9 cellular contexts compared by ENCODE assay signal in the genomic region with DNA sequence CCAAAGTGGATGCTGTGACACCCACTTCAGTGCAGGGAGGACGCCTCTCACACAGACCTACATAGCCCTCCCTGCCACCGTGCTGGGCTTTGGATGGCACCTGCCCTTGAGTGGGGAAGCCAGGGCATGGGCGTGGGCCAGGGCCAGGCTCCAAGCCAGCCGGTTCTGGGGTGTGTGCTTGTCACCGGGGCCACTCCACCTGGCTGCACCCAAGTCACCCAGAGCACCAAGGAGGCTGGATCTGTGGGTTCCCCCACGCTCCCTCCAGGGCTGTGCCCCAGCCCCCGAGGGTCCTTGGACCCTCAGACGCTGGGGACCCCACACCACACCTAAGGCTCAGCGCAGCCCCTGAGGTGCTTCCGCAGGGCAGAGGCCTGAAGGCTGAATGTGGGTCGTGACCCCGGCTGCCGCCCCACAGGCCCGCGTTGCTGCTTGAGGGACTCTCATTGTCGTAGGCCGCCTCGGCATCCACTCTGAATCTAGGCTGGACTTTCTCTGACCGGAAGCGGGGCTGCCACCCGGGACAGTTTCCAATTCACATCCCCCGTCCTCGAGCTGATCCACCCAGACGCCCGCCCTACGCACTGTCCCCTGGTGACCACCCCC. TPM values are rescaled to one million over a fixed set of nuclear protein-coding genes. Genes with fewer than 3 reads are reported as not detected.
DNase-seq lines count a peak whose midpoint lies in the region; ATAC-seq and TF ChIP-seq lines count a peak whose summit lies in the region.
"Had no signal": no experiment of that assay in that cellular context is flagged by ENCODE, and none has a peak within 500 bp of the region (broad histone marks: within the 10 kb centered on the region; RNA-seq: fewer than 3 reads in every experiment).

No MANE protein-coding gene starts in this region.

- H3K4me3 ChIP-seq in mesenchymal stem cell (ENCODE audit: insufficient read depth in 1 of 2, low read depth in 1 of 2, low read length in 2 of 2) (peak overlapping the region; percentile 64 to 93), uterus (peak overlapping the region; percentile 68 to 70)

- peak overlapping the region; percentile 45 for H4K91ac ChIP-seq in mesenchymal stem cell (ENCODE audit: low read length)

- H3K79me1 ChIP-seq in mesenchymal stem cell (replicated peaks; ENCODE audit: low read length, poor library complexity, severe bottlenecking), result peaks cover 3% of the 10 kb centered on the region

- no peak overlapping the region for H2AFZ ChIP-seq in mesenchymal stem cell (ENCODE audit: low read depth, low read length)

- peaks cover 29 to 41% of the 10 kb centered on the region in 2 experiments for H3K36me3 ChIP-seq in mesenchymal stem cell (ENCODE audit: control insufficient read depth in 1 of 2, insufficient read depth in 2 of 2, low read depth in 1 of 2, low read length in 2 of 2)
- H3K36me3 ChIP-seq in uterus, result no peaks in the 10 kb centered on the region
- H3K36me3 ChIP-seq: right lobe of liver had no signal

- peak overlapping the region; percentile 30 for H2AK5ac ChIP-seq in mesenchymal stem cell (ENCODE audit: low read length, severe bottlenecking)

- H2BK5ac ChIP-seq in mesenchymal stem cell (ENCODE audit: low read depth, low read length, poor library complexity, severe bottlenecking), result no peak overlapping the region

- H3K4me1 ChIP-seq in mesenchymal stem cell (ENCODE audit: control insufficient read depth, insufficient read depth, low read depth, low read length), result peaks cover 82% of the 10 kb centered on the region
- peaks cover 5 to 24% of the 10 kb centered on the region in 2 donors for H3K4me1 ChIP-seq in uterus
- H3K4me1 ChIP-seq: right lobe of liver had no signal

- peak overlapping the region; percentile 72 for H3K4me2 ChIP-seq in mesenchymal stem cell (ENCODE audit: low read length, poor library complexity, severe bottlenecking)

- H3K27me3 ChIP-seq in mesenchymal stem cell (ENCODE audit: control insufficient read depth in 1 of 2, insufficient read depth in 1 of 2, low read length in 2 of 2) (no peaks in the 10 kb centered on the region), uterus (no peaks in the 10 kb centered on the region)

- H2BK120ac ChIP-seq in mesenchymal stem cell (ENCODE audit: low read depth, low read length), result no peak overlapping the region

- H2BK12ac ChIP-seq in mesenchymal stem cell (ENCODE audit: low read length in 2 of 2), result peak overlapping the region in 1 of 2 experiments; percentile 72

- H3K9me3 ChIP-seq in mesenchymal stem cell (ENCODE audit: control insufficient read depth, low read length) (no peaks in the 10 kb centered on the region), uterus (no peaks in the 10 kb centered on the region)
- H3K9me3 ChIP-seq: right lobe of liver had no signal

- peak overlapping the region in 1 of 2 experiments; percentile 50 for H3K23ac ChIP-seq in mesenchymal stem cell (ENCODE audit: low read length in 2 of 2)

- H3K14ac ChIP-seq in mesenchymal stem cell (ENCODE audit: low read length in 2 of 2), result no peak overlapping the region

- peak overlapping the region in 1 of 2 experiments; percentile 70 for H3K4ac ChIP-seq in mesenchymal stem cell (ENCODE audit: low read depth in 1 of 2, low read length in 2 of 2)

- H2BK15ac ChIP-seq in mesenchymal stem cell (ENCODE audit: low read depth, poor library complexity, severe bottlenecking), result no peak overlapping the region

- no peak overlapping the region for H4K8ac ChIP-seq in mesenchymal stem cell (ENCODE audit: low read length)

- peak overlapping the region in 1 of 2 experiments; percentile 61 for H3K18ac ChIP-seq in mesenchymal stem cell (ENCODE audit: low read depth in 1 of 2, low read length in 2 of 2)

- WGBS in mesenchymal stem cell, result 80% methylated on average over 26 of the region's 26 CpGs

- ATAC-seq in Right ventricle myocardium inferior, result no peak
- no peak for ATAC-seq in left cardiac atrium
- ATAC-seq: activated CD4-positive, alpha-beta T cell treated with anti-CD3 and anti-CD28 coated beads for 36 hours; right lobe of liver had no signal

- DNase-seq in Right ventricle myocardium inferior (ENCODE audit: missing footprints), result peak; percentile 59
- no peak for DNase-seq in left cardiac atrium
- DNase-seq in mesenchymal stem cell, result peak; percentile 35
- DNase-seq in uterus, result no peak
- no peak for DNase-seq in SIG-M5 treated with dmso at 0.1 percent for 504 hours (lab: John Stamatoyannopoulos, UW; ENCODE audit: unreplicated experiment)
- DNase-seq in activated CD4-positive, CD25-positive, alpha-beta regulatory T cell treated with anti-CD3 and anti-CD28 coated beads, Interleukin-2, amount 50 U/mL, for 72 hours, result no peak
- DNase-seq: activated CD4-positive, alpha-beta T cell treated with anti-CD3 and anti-CD28 coated beads for 36 hours had no signal

- H3K9ac ChIP-seq in mesenchymal stem cell (ENCODE audit: low read length), result peak overlapping the region; percentile 97

- intact Hi-C loops in Right ventricle myocardium inferior (cut with DNase I) (no loop called here), left cardiac atrium (cut with DNase I) (no loop called here), uterus (cut with DNase I; ENCODE audit: low total_unique reads) (loop anchor here (10.0 kb wide), 1 partner anchor 52 kb away; a partner anchor contains a TSS)

- TF ChIP-seq POLR2A in uterus (IDR thresholded peaks at IDR 0.05), result no peak

- no peak for TF ChIP-seq CTCF in uterus (IDR thresholded peaks at IDR 0.05)

- H3K27ac ChIP-seq in mesenchymal stem cell (ENCODE audit: low read length, poor library complexity, severe bottlenecking) (peak overlapping the region; percentile 98), uterus (peak overlapping the region; percentile 96)

RNA-seq across cellular contexts. Expression of a gene that starts 1.5 kb away (rescaled TPM):
- total RNA-seq in Right ventricle myocardium inferior (21.8 TPM), left cardiac atrium (10 to 100 TPM; 38.3 to 44.3 TPM), uterus (100 to 1,000 TPM in 2 of 4 donors, 10 to 100 TPM in 2; 86.1 to 143 (median 117) TPM)
- 282 TPM for polyA plus RNA-seq in mesenchymal stem cell (2013, experiment 1 of 2)
- 274 TPM for polyA plus RNA-seq in mesenchymal stem cell (2013, experiment 2 of 2)
- total RNA-seq: B cell had no signal

RNA-seq across cellular contexts. Expression of a gene that starts 7.7 kb away (rescaled TPM):
- 119 TPM for total RNA-seq in Right ventricle myocardium inferior
- total RNA-seq in left cardiac atrium, result 10 to 100 TPM; 63.5 to 69.2 TPM
- polyA plus RNA-seq in mesenchymal stem cell (2013, experiment 1 of 2), result 26.3 TPM
- 26.6 TPM for polyA plus RNA-seq in mesenchymal stem cell (2013, experiment 2 of 2)
- total RNA-seq in uterus, result 10 to 100 TPM; 35.6 to 94.5 (median 49.7) TPM

RNA-seq across cellular contexts. Expression of a gene that starts 18.1 kb away (rescaled TPM):
- 265 TPM for total RNA-seq in Right ventricle myocardium inferior
- 100 to 1,000 TPM; 184 to 199 TPM for total RNA-seq in left cardiac atrium
- polyA plus RNA-seq in mesenchymal stem cell (2013, experiment 1 of 2), result 79.5 TPM
- polyA plus RNA-seq in mesenchymal stem cell (2013, experiment 2 of 2), result 83.6 TPM
- total RNA-seq in uterus, result 10 to 100 TPM; 13.2 to 75.8 (median 31.1) TPM

RNA-seq across cellular contexts. Expression of a gene that starts 25.8 kb away (rescaled TPM):
- total RNA-seq in Right ventricle myocardium inferior, result 0.51 TPM
- total RNA-seq in left cardiac atrium, result under 1 TPM; 0.44 to 0.65 TPM
- 0.04 TPM for polyA plus RNA-seq in mesenchymal stem cell (2013, experiment 1 of 2)
- polyA plus RNA-seq in mesenchymal stem cell (2013, experiment 2 of 2), result 0.04 TPM
- total RNA-seq in uterus, result under 1 TPM in 2 of 4 donors, not detected in 2; 0.14 to 0.34 TPM

RNA-seq across cellular contexts. Expression of a gene that starts 32.3 kb away (rescaled TPM):
- total RNA-seq in Right ventricle myocardium inferior, result 119 TPM
- total RNA-seq in left cardiac atrium, result 10 to 100 TPM; 31.8 to 32.5 TPM
- 17.8 TPM for polyA plus RNA-seq in mesenchymal stem cell (2013, experiment 1 of 2)
- polyA plus RNA-seq in mesenchymal stem cell (2013, experiment 2 of 2), result 17.7 TPM
- total RNA-seq in uterus, result 10 to 100 TPM in 2 of 4 donors, 1 to 10 TPM in 2; 3.5 to 23.9 (median 16.4) TPM

Comparison
In these comparisons a context has a peak if more than half of its experiments do, and no peak if none do; other contexts are left out.
1. DNase-seq: peak in Right ventricle myocardium inferior (single experiment) and mesenchymal stem cell (single experiment); none in left cardiac atrium (single experiment), uterus (0 of 2), SIG-M5 treated with dmso at 0.1 percent for 504 hours (single experiment) and activated CD4-positive, CD25-positive, alpha-beta regulatory T cell treated with anti-CD3 and anti-CD28 coated beads, Interleukin-2, amount 50 U/mL, for 72 hours (single experiment).